Comparison of ENCODE assay signal across 11 cellular contexts in genomic region chr12:64193045-64193444, GRCh38. TPM values are rescaled to one million over a fixed set of nuclear protein-coding genes. Genes with fewer than 3 reads are reported as not detected.
A peak's percentile ranks its signal among the peaks of the same experiment; 100 is the strongest.
DNase-seq lines count a peak whose midpoint lies in the region; ATAC-seq and TF ChIP-seq lines count a peak whose summit lies in the region.
"Had no signal": no experiment of that assay in that cellular context is flagged by ENCODE, and none has a peak within 500 bp of the region (broad histone marks: within the 10 kb centered on the region; RNA-seq: fewer than 3 reads in every experiment).

No MANE protein-coding gene starts in this region.

- ATAC-seq in GM21528 (IDR thresholded peaks at IDR 0.05; ENCODE audit: low FRiP score, unreplicated experiment) (peak; percentile 97), HG03103 (IDR thresholded peaks at IDR 0.05; ENCODE audit: low read depth, unreplicated experiment) (peak; percentile 93)
- no peak for ATAC-seq in effector memory CD8-positive, alpha-beta T cell (replicated peaks)

- H3K4me3 Mint-ChIP-seq in activated naive CD4-positive, alpha-beta T cell treated with anti-CD3 and anti-CD28 coated beads, Interleukin-2, amount 50 U/mL, for 24 hours, result no peak overlapping the region
- H3K4me3 Mint-ChIP-seq in effector memory CD8-positive, alpha-beta T cell, result no peak overlapping the region
- H3K4me3 Mint-ChIP-seq: stimulated activated naive B cell treated with anti-CD40 and anti-IgM and Interleukin-4, amounts not matched to agents 10 μg/mL and 1 μg/mL and 100 μg/mL, for 72 hours had no signal

- H3K4me3 ChIP-seq in foreskin fibroblast (ENCODE audit: low read depth in 1 of 2, low read length in 2 of 2), result no peak overlapping the region

- TF ChIP-seq CTCF in foreskin fibroblast (IDR thresholded peaks at IDR 0.05; ENCODE audit: low read depth, low read length), result no peak

- no peak for DNase-seq in activated naive CD4-positive, alpha-beta T cell treated with anti-CD3 and anti-CD28 coated beads, Interleukin-2, amount 50 U/mL, for 16 hours
- DNase-seq in effector memory CD8-positive, alpha-beta T cell, result no peak
- no peak for DNase-seq in H4 (ENCODE audit: low spot score)
- DNase-seq in foreskin fibroblast, result no peak
- no peak for DNase-seq in HPDE6-E6E7 (ENCODE audit: extremely low spot score)
- DNase-seq: NCI-H1105; NK-92 treated with Interleukin-12 subunit alpha and Interleukin-12 subunit beta, amount 100 ng/mL, for 24 hours; stimulated activated naive B cell treated with anti-CD40 and anti-IgM and Interleukin-4, amounts not matched to agents 10 μg/mL and 1 μg/mL and 100 μg/mL, for 72 hours had no signal

- no peaks in the 10 kb centered on the region for H3K9me3 Mint-ChIP-seq in activated naive CD4-positive, alpha-beta T cell treated with anti-CD3 and anti-CD28 coated beads, Interleukin-2, amount 50 U/mL, for 24 hours
- H3K9me3 Mint-ChIP-seq in effector memory CD8-positive, alpha-beta T cell, result no peaks in the 10 kb centered on the region

- H3K27ac Mint-ChIP-seq in activated naive CD4-positive, alpha-beta T cell treated with anti-CD3 and anti-CD28 coated beads, Interleukin-2, amount 50 U/mL, for 24 hours, result peak overlapping the region; percentile 78
- H3K27ac Mint-ChIP-seq in effector memory CD8-positive, alpha-beta T cell, result peak overlapping the region; percentile 51 to 69
- H3K27ac Mint-ChIP-seq: stimulated activated naive B cell treated with anti-CD40 and anti-IgM and Interleukin-4, amounts not matched to agents 10 μg/mL and 1 μg/mL and 100 μg/mL, for 72 hours had no signal

- H3K27me3 Mint-ChIP-seq in activated naive CD4-positive, alpha-beta T cell treated with anti-CD3 and anti-CD28 coated beads, Interleukin-2, amount 50 U/mL, for 24 hours, result no peaks in the 10 kb centered on the region
- no peaks in the 10 kb centered on the region for H3K27me3 Mint-ChIP-seq in effector memory CD8-positive, alpha-beta T cell
- H3K27me3 Mint-ChIP-seq: stimulated activated naive B cell treated with anti-CD40 and anti-IgM and Interleukin-4, amounts not matched to agents 10 μg/mL and 1 μg/mL and 100 μg/mL, for 72 hours had no signal

- peaks cover 22% of the 10 kb centered on the region for H3K36me3 Mint-ChIP-seq in activated naive CD4-positive, alpha-beta T cell treated with anti-CD3 and anti-CD28 coated beads, Interleukin-2, amount 50 U/mL, for 24 hours
- H3K36me3 Mint-ChIP-seq in effector memory CD8-positive, alpha-beta T cell (ENCODE audit: insufficient read depth), result peaks cover 9% of the 10 kb centered on the region

- peaks cover 7% of the 10 kb centered on the region for H3K4me1 Mint-ChIP-seq in activated naive CD4-positive, alpha-beta T cell treated with anti-CD3 and anti-CD28 coated beads, Interleukin-2, amount 50 U/mL, for 24 hours
- H3K4me1 Mint-ChIP-seq in effector memory CD8-positive, alpha-beta T cell (ENCODE audit: low read depth in 2 of 2), result peaks cover 3 to 4% of the 10 kb centered on the region in 2 donors

RNA-seq across cellular contexts. Expression of gene KICS2, which starts 29.1 kb away (rescaled TPM):
- 3.2 and 5.3 TPM in 2 replicates for total RNA-seq in H4 (2014; rRNA removed; shearing (Covaris generic))
